In genomic region chr3:123634149-123635051, GRCh38 we compare ENCODE assay signal across 14 cellular contexts. TPM values are rescaled to one million over a fixed set of nuclear protein-coding genes. Genes with fewer than 3 reads are reported as not detected.
DNase-seq lines count a peak whose midpoint lies in the region; ATAC-seq and TF ChIP-seq lines count a peak whose summit lies in the region.
"Had no signal": no experiment of that assay in that cellular context is flagged by ENCODE, and none has a peak within 500 bp of the region (broad histone marks: within the 10 kb centered on the region; RNA-seq: fewer than 3 reads in every experiment).

No MANE protein-coding gene starts in this region.

- CTCF ChIA-PET in IMR-90 (lab: Yijun Ruan, JAX): interaction anchor here (1.0 kb wide), 1 partner anchor 8 kb away, joined by 3 read pairs; no protein-coding TSS in a partner anchor

- peak overlapping the region; percentile 50 for H3K23ac ChIP-seq in IMR-90 (ENCODE audit: low read depth, low read length)

- H3K9me3 Mint-ChIP-seq in neural crest cell: no peaks in the 10 kb centered on the region

- peak overlapping the region; percentile 82 for H2BK15ac ChIP-seq in IMR-90 (ENCODE audit: low read depth, low read length)

- H3K14ac ChIP-seq in IMR-90 (replicated peaks; ENCODE audit: low read depth, low read length): peak overlapping the region; percentile 62

- H2BK5ac ChIP-seq in IMR-90 (ENCODE audit: low read depth, low read length, poor library complexity, severe bottlenecking): peak overlapping the region; percentile 47

- no peak overlapping the region for H3K4me3 ChIP-seq in AG10803 (ENCODE audit: low read length)
- H3K4me3 ChIP-seq in IMR-90 (ENCODE audit: insufficient read depth, low read depth, low read length): no peak overlapping the region
- H3K4me3 ChIP-seq: left lung had no signal

- peak overlapping the region; percentile 77 for H2BK20ac ChIP-seq in IMR-90 (ENCODE audit: low read depth, low read length)

- in situ Hi-C loops in IMR-90 (cut with MboI; ENCODE audit: low sequenced_read_pairs): no loop called here

- dilution Hi-C loops in IMR-90 (cut with HindIII; ENCODE audit: low sequenced_read_pairs, unreplicated experiment): no loop called here

- peaks cover 70% of the 10 kb centered on the region for H3K36me3 ChIP-seq in IMR-90 (ENCODE audit: control insufficient read depth, insufficient read depth, low read length)

- no peak overlapping the region for H3K4me3 Mint-ChIP-seq in neural crest cell
- H3K4me3 Mint-ChIP-seq: activated CD4-positive, alpha-beta T cell treated with anti-CD3 and anti-CD28 coated beads for 36 hours; B cell had no signal

- peak overlapping the region; percentile 52 for H3K9ac ChIP-seq in IMR-90 (ENCODE audit: low read depth, low read length)

- no peaks in the 10 kb centered on the region for H3K9me3 ChIP-seq in IMR-90 (ENCODE audit: control insufficient read depth, insufficient read depth, low read length)
- H3K9me3 ChIP-seq: left lung had no signal

- H4K91ac ChIP-seq in IMR-90 (ENCODE audit: insufficient read depth, low read depth, low read length): peak overlapping the region; percentile 88

- no peak for TF ChIP-seq POLR2A in IMR-90 (IDR thresholded peaks at IDR 0.05; ENCODE audit: low read depth, low read length)

- H3K27me3 Mint-ChIP-seq in neural crest cell (ENCODE audit: low read depth): no peaks in the 10 kb centered on the region
- H3K27me3 Mint-ChIP-seq: B cell had no signal

- BruUV-seq in IMR-90 (replicated peaks; lab: Mats Ljungman, UMichigan): no TSS peak

- H3K27ac ChIP-seq in IMR-90 (ENCODE audit: insufficient read depth, low read length): peak overlapping the region; percentile 78
- H3K27ac ChIP-seq in cingulate gyrus (ENCODE audit: low read depth, low read length): peak overlapping the region; percentile 61
- H3K27ac ChIP-seq: foreskin keratinocyte, left lung had no signal

- H3K56ac ChIP-seq in IMR-90 (ENCODE audit: extremely low read depth, insufficient read depth, low read length): no peak overlapping the region; the same call in 1 of the 2 replicates

- POLR2A ChIA-PET in IMR-90 (lab: Charles Lee; ENCODE audit: unreplicated experiment): no interaction called here

- TF ChIP-seq RAD21 in IMR-90 (IDR thresholded peaks at IDR 0.05; ENCODE audit: low read length): no peak

- no peak overlapping the region for H3K4me2 ChIP-seq in IMR-90 (ENCODE audit: low read depth, low read length)

- peak overlapping the region; percentile 58 for H3K18ac ChIP-seq in IMR-90 (ENCODE audit: low read depth, low read length)

- peak overlapping the region; percentile 83 for H3K4ac ChIP-seq in IMR-90 (ENCODE audit: low read depth, low read length)

- intact Hi-C loops in IMR-90 (cut with micrococcal nuclease): no loop called here

- H2BK120ac ChIP-seq in IMR-90 (ENCODE audit: low read depth, low read length): peak overlapping the region; percentile 90

- peaks cover 34% of the 10 kb centered on the region for H3K9me1 ChIP-seq in IMR-90 (ENCODE audit: insufficient read depth, low read length)

- peaks cover 7 to 51% of the 10 kb centered on the region in 2 experiments; a peak in 3 of 4 replicates for H3K79me1 ChIP-seq in IMR-90 (ENCODE audit: low read depth in 1 of 2, low read length in 2 of 2)

- H3K27me3 ChIP-seq in IMR-90 (ENCODE audit: control insufficient read depth, insufficient read depth, low read length): no peaks in the 10 kb centered on the region
- H3K27me3 ChIP-seq: foreskin keratinocyte, left lung had no signal

- peaks cover 59% of the 10 kb centered on the region for H3K4me1 Mint-ChIP-seq in neural crest cell
- H3K4me1 Mint-ChIP-seq: activated CD4-positive, alpha-beta T cell treated with anti-CD3 and anti-CD28 coated beads for 36 hours; B cell had no signal

- no peaks in the 10 kb centered on the region; the same call in none of the 2 replicates for H4K20me1 ChIP-seq in IMR-90 (ENCODE audit: insufficient read depth, low read length)

- TF ChIP-seq CTCF in AG10803 (conservative IDR thresholded peaks at IDR 0.05; ENCODE audit: low read length) (no peak), IMR-90 (conservative IDR thresholded peaks at IDR 0.05; ENCODE audit: low read depth, low read length) (no peak), neural crest cell (conservative IDR thresholded peaks at IDR 0.05) (no peak)

- H3K27ac Mint-ChIP-seq in neural crest cell (ENCODE audit: unreplicated experiment): peak overlapping the region; percentile 85
- H3K27ac Mint-ChIP-seq: activated CD4-positive, alpha-beta T cell treated with anti-CD3 and anti-CD28 coated beads for 36 hours; B cell had no signal

- peaks cover 6% of the 10 kb centered on the region for H3K36me3 Mint-ChIP-seq in neural crest cell (ENCODE audit: low read depth)

- peak overlapping the region; percentile 86 for H2AK9ac ChIP-seq in IMR-90 (replicated peaks; ENCODE audit: low read depth, low read length, poor library complexity)

- peak overlapping the region; percentile 49 for H4K5ac ChIP-seq in IMR-90 (ENCODE audit: low read depth, low read length)

- ATAC-seq in IMR-90 (ENCODE audit: low read depth) (peak; percentile 8), HG02885 (IDR thresholded peaks at IDR 0.05; ENCODE audit: poor library complexity, unreplicated experiment) (no peak), HG03439 (IDR thresholded peaks at IDR 0.05; ENCODE audit: unreplicated experiment) (no peak)
- ATAC-seq: activated CD4-positive, alpha-beta T cell treated with anti-CD3 and anti-CD28 coated beads for 36 hours; foreskin keratinocyte had no signal

- H3K4me1 ChIP-seq in IMR-90 (ENCODE audit: control insufficient read depth, insufficient read depth, low read length): peaks cover 33% of the 10 kb centered on the region

- peak overlapping the region; percentile 97 for H2AK5ac ChIP-seq in IMR-90 (ENCODE audit: low read depth, low read length)

- DNase-seq in AG10803 (ENCODE audit: low read depth): peak; percentile 26
- DNase-seq in IMR-90: peak; percentile 44
- no peak for DNase-seq in neural crest cell (ENCODE audit: low read depth, low spot score)
- DNase-seq in midbrain (lab: John Stamatoyannopoulos, UW): no peak
- no peak for DNase-seq in middle frontal gyrus (ENCODE audit: extremely low spot score, low spot score)
- DNase-seq: activated CD4-positive, alpha-beta T cell treated with anti-CD3 and anti-CD28 coated beads for 36 hours; activated effector memory CD4-positive, alpha-beta T cell treated with Interleukin-2 at 50 U/mL for 16 hours; foreskin keratinocyte; left lung; NCI-H82 had no signal

- H2AFZ ChIP-seq in IMR-90 (replicated peaks; ENCODE audit: low read length, poor library complexity): peak overlapping the region; percentile 74

- WGBS in IMR-90 (ENCODE audit: extremely low coverage in 2 of 2, insufficient read length in 1 of 2), 2 experiments: 81% methylated on average over 5 of the region's 15 CpGs; no CpG with 5 or more reads in 1 of the 2 experiments

- H4K8ac ChIP-seq in IMR-90 (ENCODE audit: low read depth in 2 of 2, low read length in 2 of 2): peak overlapping the region; percentile 61 to 87

TF ChIP-seq in IMR-90, 13 proteins besides CTCF, POLR2A, EP300 and RAD21:
- TF ChIP-seq RFX5 (IDR thresholded peaks at IDR 0.05; ENCODE audit: low read depth, low read length) (no peak), MXI1 (IDR thresholded peaks at IDR 0.05; ENCODE audit: borderline replicate concordance, low read depth, low read length) (peak; percentile 4; the same call in 1 of the 2 replicates), USF2 (IDR thresholded peaks at IDR 0.05; ENCODE audit: low read depth, low read length) (no peak)

RNA-seq across cellular contexts. Expression of gene HACD2, which starts 49.5 kb away (rescaled TPM):
- total RNA-seq in IMR-90 (2012; rRNA removed) (22.6 and 35.8 TPM in 2 replicates), neural crest cell (26.4 and 26.5 TPM in 2 replicates)
- 18.6 and 21.5 TPM in 2 replicates for polyA plus RNA-seq in IMR-90 (2012; rRNA removed)
- 4.9 TPM in 2 replicates for polyA plus RNA-seq in IMR-90 (2012; cell fraction: cytosol; rRNA removed)
- 3.4 and 15.4 TPM in 2 replicates for polyA plus RNA-seq in IMR-90 (2012; cell fraction: nucleus; rRNA removed; ENCODE audit: low replicate concordance)

Comparison
In these comparisons a context has a peak if more than half of its experiments do, and no peak if none do; other contexts are left out.
1. DNase-seq: peak in AG10803 (single experiment) and IMR-90 (single experiment); none in neural crest cell (single experiment), midbrain (single experiment) and middle frontal gyrus (single experiment).